9 cellular contexts compared by ENCODE assay signal in the genomic region with DNA sequence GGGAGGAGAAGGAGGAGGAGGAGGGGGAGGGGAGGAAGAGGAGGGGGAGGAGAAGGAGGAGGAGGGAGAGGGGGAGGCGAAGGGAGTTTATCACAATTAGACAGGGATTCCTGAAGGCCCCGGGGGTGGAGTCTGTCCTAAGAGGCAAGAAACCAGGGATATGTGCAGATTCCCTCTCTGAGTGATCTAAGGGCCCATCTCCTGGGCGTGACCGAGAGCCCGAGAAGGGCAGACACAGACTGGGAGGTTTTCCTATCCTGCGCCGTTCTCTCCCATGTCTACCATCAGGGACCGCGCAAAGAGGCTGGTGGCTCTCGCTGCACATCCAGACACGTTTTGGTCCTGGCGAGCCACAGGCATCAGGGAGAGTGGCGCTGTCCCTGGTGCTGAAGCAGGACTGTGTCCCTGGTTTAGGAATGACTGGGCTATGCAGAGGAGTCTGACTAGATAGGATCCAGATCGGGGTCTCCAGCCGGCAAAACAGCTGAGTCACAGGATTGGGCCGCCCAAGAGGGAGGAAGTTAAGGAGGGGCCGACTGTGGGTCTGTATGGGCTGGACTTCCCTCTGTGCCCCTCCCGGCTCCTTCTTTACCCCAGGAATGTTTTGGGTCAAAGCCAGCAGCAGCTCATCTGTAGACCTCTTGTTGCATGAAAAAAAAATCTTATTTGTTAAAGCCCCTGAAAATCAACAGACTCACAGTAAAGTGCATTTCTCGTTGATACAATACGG. TPM values are rescaled to one million over a fixed set of nuclear protein-coding genes. Genes with fewer than 3 reads are reported as not detected.
A peak's percentile ranks its signal among the peaks of the same experiment; 100 is the strongest.
DNase-seq lines count a peak whose midpoint lies in the region; ATAC-seq, FAIRE-seq and TF ChIP-seq lines count a peak whose summit lies in the region.
"Had no signal": no experiment of that assay in that cellular context is flagged by ENCODE, and none has a peak within 500 bp of the region (broad histone marks: within the 10 kb centered on the region; RNA-seq: fewer than 3 reads in every experiment).

No MANE protein-coding gene starts in this region.

- H3K4me3 ChIP-seq in adipocyte (ENCODE audit: low read length) (no peak overlapping the region), iPS DF 6.9 (ENCODE audit: low read length) (no peak overlapping the region)
- H3K4me3 ChIP-seq: tibial artery had no signal

- DNase-seq in GM12891 (ENCODE audit: insufficient read length, low spot score) = no peak
- DNase-seq in NOMO-1 (lab: John Stamatoyannopoulos, UW; ENCODE audit: unreplicated experiment in 2 of 2) = peak; percentile 14 to 21
- DNase-seq in adipocyte (ENCODE audit: low read depth) = peak; percentile 74
- DNase-seq in iPS DF 6.9 (ENCODE audit: low read depth, low spot score) = peak; percentile 95
- peak; percentile 14 to 39 for DNase-seq in stimulated activated CD4-positive, alpha-beta T cell treated with anti-CD3 and anti-CD28 coated beads, Interleukin-1b, Interleukin-23, amount 100 ng/mL, for 4 hours (ENCODE audit: low read depth in 2 of 2)
- no peak for DNase-seq in NCI-H446 treated with DMSO at 0.1 percent for 48 hours (lab: John Stamatoyannopoulos, UW)

- H3K9me3 ChIP-seq in adipocyte (ENCODE audit: control insufficient read depth, low read length) (peaks cover 4% of the 10 kb centered on the region), iPS DF 6.9 (ENCODE audit: control insufficient read depth, insufficient read depth, low read length) (no peaks in the 10 kb centered on the region)
- H3K9me3 ChIP-seq: tibial artery had no signal

- no peak for ATAC-seq in HG03139 (IDR thresholded peaks at IDR 0.05; ENCODE audit: unreplicated experiment)
- ATAC-seq in GM21723 (IDR thresholded peaks at IDR 0.05; ENCODE audit: unreplicated experiment) = no peak

- H3K36me3 ChIP-seq in adipocyte (ENCODE audit: control insufficient read depth, insufficient read depth, low read length, severe bottlenecking) (no peaks in the 10 kb centered on the region), iPS DF 6.9 (ENCODE audit: control insufficient read depth, insufficient read depth, low read length) (no peaks in the 10 kb centered on the region)
- H3K36me3 ChIP-seq: tibial artery had no signal

- no CpG with 5 or more reads among the region's 20 CpGs for WGBS in iPS DF 6.9 (ENCODE audit: insufficient coverage, insufficient read length)

- no peak overlapping the region for H3K9ac ChIP-seq in adipocyte (ENCODE audit: low read length)

- peak; percentile 74 for FAIRE-seq in GM12891 (lab: Jason Lieb, UNC)

- no peaks in the 10 kb centered on the region for H3K27me3 ChIP-seq in adipocyte (replicated peaks; ENCODE audit: control insufficient read depth, insufficient read depth, low read length)
- H3K27me3 ChIP-seq in iPS DF 6.9 (ENCODE audit: control insufficient read depth, insufficient read depth, low read length) = no peaks in the 10 kb centered on the region

- H3K4me1 ChIP-seq in adipocyte (ENCODE audit: control insufficient read depth, insufficient read depth, low read length) = no peaks in the 10 kb centered on the region
- no peaks in the 10 kb centered on the region for H3K4me1 ChIP-seq in iPS DF 6.9 (ENCODE audit: control insufficient read depth, insufficient read depth, low read length)
- H3K4me1 ChIP-seq: tibial artery had no signal

- no peak for TF ChIP-seq POLR2A in GM12891 (IDR thresholded peaks at IDR 0.05; ENCODE audit: low read depth, low read length)

- no peak overlapping the region for H3K27ac ChIP-seq in iPS DF 6.9 (ENCODE audit: low read length)
- H3K27ac ChIP-seq: tibial artery had no signal

TF ChIP-seq in GM12891, 5 proteins besides CTCF, POLR2A, EP300 and RAD21:
- TF ChIP-seq TAF1 (IDR thresholded peaks at IDR 0.05; ENCODE audit: low read depth, low read length) = no peak
- TF ChIP-seq PAX5 (IDR thresholded peaks at IDR 0.05; ENCODE audit: insufficient read depth, low read length, severe bottlenecking) = no peak
- TF ChIP-seq SPI1 (IDR thresholded peaks at IDR 0.05; ENCODE audit: low read depth, low read length) = no peak
- TF ChIP-seq POLR2AphosphoS5 (IDR thresholded peaks at IDR 0.05; ENCODE audit: low read depth, low read length) = no peak
- no peak for TF ChIP-seq POU2F2 (IDR thresholded peaks at IDR 0.05; ENCODE audit: low read depth, low read length)

RNA-seq across cellular contexts. Expression of a gene that starts 17.9 kb away (rescaled TPM):
- 7.1 TPM for polyA plus RNA-seq in GM12891 (2012; ENCODE audit: low read depth, missing spikeins)

RNA-seq across cellular contexts. Expression of a gene that starts 21.7 kb away (rescaled TPM):
- 1.1 TPM for polyA plus RNA-seq in GM12891 (2012; ENCODE audit: low read depth, missing spikeins)

RNA-seq across cellular contexts. Expression of a gene that starts 51.6 kb away (rescaled TPM):
- polyA plus RNA-seq in GM12891 (2012; ENCODE audit: low read depth, missing spikeins) = not detected

Comparison
In these comparisons a context has a peak if more than half of its experiments do, and no peak if none do; other contexts are left out.
1. DNase-seq: peak in NOMO-1 (2 of 2), adipocyte (single experiment), iPS DF 6.9 (single experiment) and stimulated activated CD4-positive, alpha-beta T cell treated with anti-CD3 and anti-CD28 coated beads, Interleukin-1b, Interleukin-23, amount 100 ng/mL, for 4 hours (2 of 2); none in GM12891 (single experiment) and NCI-H446 treated with DMSO at 0.1 percent for 48 hours (single experiment).